ENCODE assay signal across 1 cellular context in the genomic region with DNA sequence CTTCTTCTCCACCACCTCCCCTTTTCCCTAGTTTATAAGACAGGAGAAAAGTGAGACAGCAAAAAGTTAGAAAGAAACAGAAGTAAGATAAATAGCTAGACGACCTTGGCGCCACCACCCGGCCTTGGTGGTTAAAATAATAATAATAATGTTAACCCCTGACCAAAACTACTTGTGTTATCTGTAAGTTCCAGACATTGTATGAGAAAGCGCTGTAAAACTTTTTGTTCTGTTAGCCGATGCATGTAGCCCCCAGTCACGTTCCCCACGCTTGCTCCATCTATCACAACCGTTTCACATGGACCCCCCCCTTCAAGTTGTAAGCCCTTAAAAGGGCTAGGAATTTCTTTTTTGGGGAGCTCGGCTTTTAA.
TF ChIP-seq lines count a peak whose summit lies in the region.

No MANE protein-coding gene starts in this region.

TF ChIP-seq in K562, 482 proteins besides CTCF, POLR2A, EP300 and RAD21 (continued from another document and continues in another):
- no peak; the same call in 1 of the 2 replicates for TF ChIP-seq MXI1 (IDR thresholded peaks at IDR 0.05; ENCODE audit: low read depth, low read length)
- TF ChIP-seq GATA2 (CRISPR knock-in tag; IDR thresholded peaks at IDR 0.05): peak; percentile 46; the same call in 1 of the 2 replicates
- TF ChIP-seq ZNF584 (CRISPR knock-in tag; IDR thresholded peaks at IDR 0.05; ENCODE audit: low read depth): no peak
- no peak for TF ChIP-seq GTF2A2 (tag; IDR thresholded peaks at IDR 0.05)
- TF ChIP-seq NRF1 (conservative IDR thresholded peaks at IDR 0.05 in 1 of 2, IDR thresholded peaks at IDR 0.05 in 1 of 2): no peak
- TF ChIP-seq, protein P1, sequence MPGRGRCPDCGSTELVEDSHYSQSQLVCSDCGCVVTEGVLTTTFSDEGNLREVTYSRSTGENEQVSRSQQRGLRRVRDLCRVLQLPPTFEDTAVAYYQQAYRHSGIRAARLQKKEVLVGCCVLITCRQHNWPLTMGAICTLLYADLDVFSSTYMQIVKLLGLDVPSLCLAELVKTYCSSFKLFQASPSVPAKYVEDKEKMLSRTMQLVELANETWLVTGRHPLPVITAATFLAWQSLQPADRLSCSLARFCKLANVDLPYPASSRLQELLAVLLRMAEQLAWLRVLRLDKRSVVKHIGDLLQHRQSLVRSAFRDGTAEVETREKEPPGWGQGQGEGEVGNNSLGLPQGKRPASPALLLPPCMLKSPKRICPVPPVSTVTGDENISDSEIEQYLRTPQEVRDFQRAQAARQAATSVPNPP (IDR thresholded peaks at IDR 0.05; ENCODE audit: borderline replicate concordance, insufficient read depth, insufficient read length): no peak
- no peak for TF ChIP-seq SETDB1 (IDR thresholded peaks at IDR 0.05; ENCODE audit: low read length)
- no peak for TF ChIP-seq TRIM24 (IDR thresholded peaks at IDR 0.05)
- no peak for TF ChIP-seq CHD1 (IDR thresholded peaks at IDR 0.05; ENCODE audit: low read length)
- TF ChIP-seq NCOR1 (IDR thresholded peaks at IDR 0.05): peak; percentile 79
- TF ChIP-seq TEAD2 (tag; IDR thresholded peaks at IDR 0.05): no peak
- TF ChIP-seq FOXJ3 (CRISPR knock-in tag; IDR thresholded peaks at IDR 0.05): no peak
- no peak for TF ChIP-seq EWSR1 (IDR thresholded peaks at IDR 0.05; ENCODE audit: borderline replicate concordance, low read depth, partially characterized antibody)
- TF ChIP-seq, protein P2, sequence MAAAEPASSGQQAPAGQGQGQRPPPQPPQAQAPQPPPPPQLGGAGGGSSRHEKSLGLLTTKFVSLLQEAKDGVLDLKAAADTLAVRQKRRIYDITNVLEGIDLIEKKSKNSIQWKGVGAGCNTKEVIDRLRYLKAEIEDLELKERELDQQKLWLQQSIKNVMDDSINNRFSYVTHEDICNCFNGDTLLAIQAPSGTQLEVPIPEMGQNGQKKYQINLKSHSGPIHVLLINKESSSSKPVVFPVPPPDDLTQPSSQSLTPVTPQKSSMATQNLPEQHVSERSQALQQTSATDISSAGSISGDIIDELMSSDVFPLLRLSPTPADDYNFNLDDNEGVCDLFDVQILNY (CRISPR knock-in tag; IDR thresholded peaks at IDR 0.05): no peak
- peak; percentile 67 for TF ChIP-seq CBFA2T2 (conservative IDR thresholded peaks at IDR 0.05)
- no peak for TF ChIP-seq ZFP30 (CRISPR knock-in tag; IDR thresholded peaks at IDR 0.05; ENCODE audit: borderline replicate concordance)
- TF ChIP-seq HOXB6 (CRISPR knock-in tag; IDR thresholded peaks at IDR 0.05; ENCODE audit: borderline replicate concordance): no peak
- TF ChIP-seq, protein P3, sequence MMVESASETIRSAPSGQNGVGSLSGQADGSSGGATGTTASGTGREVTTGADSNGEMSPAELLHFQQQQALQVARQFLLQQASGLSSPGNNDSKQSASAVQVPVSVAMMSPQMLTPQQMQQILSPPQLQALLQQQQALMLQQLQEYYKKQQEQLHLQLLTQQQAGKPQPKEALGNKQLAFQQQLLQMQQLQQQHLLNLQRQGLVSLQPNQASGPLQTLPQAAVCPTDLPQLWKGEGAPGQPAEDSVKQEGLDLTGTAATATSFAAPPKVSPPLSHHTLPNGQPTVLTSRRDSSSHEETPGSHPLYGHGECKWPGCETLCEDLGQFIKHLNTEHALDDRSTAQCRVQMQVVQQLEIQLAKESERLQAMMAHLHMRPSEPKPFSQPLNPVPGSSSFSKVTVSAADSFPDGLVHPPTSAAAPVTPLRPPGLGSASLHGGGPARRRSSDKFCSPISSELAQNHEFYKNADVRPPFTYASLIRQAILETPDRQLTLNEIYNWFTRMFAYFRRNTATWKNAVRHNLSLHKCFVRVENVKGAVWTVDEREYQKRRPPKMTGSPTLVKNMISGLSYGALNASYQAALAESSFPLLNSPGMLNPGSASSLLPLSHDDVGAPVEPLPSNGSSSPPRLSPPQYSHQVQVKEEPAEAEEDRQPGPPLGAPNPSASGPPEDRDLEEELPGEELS (CRISPR knock-in tag; IDR thresholded peaks at IDR 0.05; ENCODE audit: borderline replicate concordance): no peak
- peak; percentile 32; the same call in 1 of the 2 replicates for TF ChIP-seq NFIC (IDR thresholded peaks at IDR 0.05)
- no peak for TF ChIP-seq KLF13 (tag; IDR thresholded peaks at IDR 0.05; ENCODE audit: borderline replicate concordance, low read depth)
- TF ChIP-seq ZNF407 (IDR thresholded peaks at IDR 0.05; ENCODE audit: low read depth): no peak
- TF ChIP-seq ZNF436 (CRISPR knock-in tag; IDR thresholded peaks at IDR 0.05): no peak
- TF ChIP-seq RBM22 (IDR thresholded peaks at IDR 0.05; ENCODE audit: low read depth, low read length, poor library complexity, severe bottlenecking): no peak
- no peak for TF ChIP-seq TAF7 (tag; IDR thresholded peaks at IDR 0.05)
- peak; percentile 85 for TF ChIP-seq NFE2 (IDR thresholded peaks at IDR 0.05; ENCODE audit: low read depth)
- no peak for TF ChIP-seq MEF2A (IDR thresholded peaks at IDR 0.05; ENCODE audit: control insufficient read depth, low read depth, low read length)
- no peak for TF ChIP-seq SAFB (IDR thresholded peaks at IDR 0.05; ENCODE audit: borderline replicate concordance, low read depth, low read length)
- peak; percentile 68 for TF ChIP-seq ZNF316 (IDR thresholded peaks at IDR 0.05)
- peak; percentile 69; the same call in 1 of the 2 replicates for TF ChIP-seq MTA2 (IDR thresholded peaks at IDR 0.05; ENCODE audit: low read depth)
- TF ChIP-seq, protein P4, sequence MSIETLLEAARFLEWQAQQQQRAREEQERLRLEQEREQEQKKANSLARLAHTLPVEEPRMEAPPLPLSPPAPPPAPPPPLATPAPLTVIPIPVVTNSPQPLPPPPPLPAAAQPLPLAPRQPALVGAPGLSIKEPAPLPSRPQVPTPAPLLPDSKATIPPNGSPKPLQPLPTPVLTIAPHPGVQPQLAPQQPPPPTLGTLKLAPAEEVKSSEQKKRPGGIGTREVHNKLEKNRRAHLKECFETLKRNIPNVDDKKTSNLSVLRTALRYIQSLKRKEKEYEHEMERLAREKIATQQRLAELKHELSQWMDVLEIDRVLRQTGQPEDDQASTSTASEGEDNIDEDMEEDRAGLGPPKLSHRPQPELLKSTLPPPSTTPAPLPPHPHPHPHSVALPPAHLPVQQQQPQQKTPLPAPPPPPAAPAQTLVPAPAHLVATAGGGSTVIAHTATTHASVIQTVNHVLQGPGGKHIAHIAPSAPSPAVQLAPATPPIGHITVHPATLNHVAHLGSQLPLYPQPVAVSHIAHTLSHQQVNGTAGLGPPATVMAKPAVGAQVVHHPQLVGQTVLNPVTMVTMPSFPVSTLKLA (conservative IDR thresholded peaks at IDR 0.05): peak; percentile 32 to 52; a peak in 3 of 4 replicates
- no peak for TF ChIP-seq NFIX (CRISPR knock-in tag; IDR thresholded peaks at IDR 0.05; ENCODE audit: low read depth)
- no peak for TF ChIP-seq ZNF780A (CRISPR knock-in tag; IDR thresholded peaks at IDR 0.05)
- no peak for TF ChIP-seq PTRF (tag; IDR thresholded peaks at IDR 0.05)
- no peak for TF ChIP-seq RBM25 (IDR thresholded peaks at IDR 0.05; ENCODE audit: low read depth, low read length, severe bottlenecking)
- TF ChIP-seq ZNF57 (CRISPR knock-in tag; IDR thresholded peaks at IDR 0.05): no peak
- TF ChIP-seq TBL1XR1 (IDR thresholded peaks at IDR 0.05; ENCODE audit: low read length in 2 of 2): peak in 1 of 2 experiments; percentile 47; a peak in 2 of 4 replicates
- TF ChIP-seq CBFA2T3 (IDR thresholded peaks at IDR 0.05): peak; percentile 81
- TF ChIP-seq NR1H2 (CRISPR knock-in tag; IDR thresholded peaks at IDR 0.05): no peak
- no peak for TF ChIP-seq SP2 (IDR thresholded peaks at IDR 0.05; ENCODE audit: extremely low read depth, low read depth, low read length, poor library complexity, severe bottlenecking)
- no peak for TF ChIP-seq NR3C1 (CRISPR knock-in tag; IDR thresholded peaks at IDR 0.05)
- peak; percentile 25 for TF ChIP-seq CCNT2 (IDR thresholded peaks at IDR 0.05; ENCODE audit: borderline replicate concordance, extremely low read depth, insufficient read length, low read depth, low read length)
- TF ChIP-seq TFAM (CRISPR knock-in tag; conservative IDR thresholded peaks at IDR 0.05): no peak
- no peak for TF ChIP-seq RUNX1 (IDR thresholded peaks at IDR 0.05; ENCODE audit: low read depth)
- TF ChIP-seq KLF16 (IDR thresholded peaks at IDR 0.05): peak; percentile 41; the same call in 1 of the 2 replicates
- no peak for TF ChIP-seq ZSCAN32 (CRISPR knock-in tag; IDR thresholded peaks at IDR 0.05)
- no peak for TF ChIP-seq TSHZ1 (CRISPR knock-in tag; IDR thresholded peaks at IDR 0.05)
